1 cellular context compared by ENCODE assay signal in genomic region chr2:86216577-86217555, GRCh38.
TF ChIP-seq lines count a peak whose summit lies in the region.

No MANE protein-coding gene starts in this region.

TF ChIP-seq in K562, 482 proteins besides CTCF, POLR2A, EP300 and RAD21 (continued from another document and continues in another):
- TF ChIP-seq UBTF (IDR thresholded peaks at IDR 0.05; ENCODE audit: borderline replicate concordance in 1 of 2, low read depth in 2 of 2, low read length in 2 of 2) (no peak), BRCA1 (IDR thresholded peaks at IDR 0.05) (no peak), BRCA1 (CRISPR knock-in tag; IDR thresholded peaks at IDR 0.05) (no peak), ZBTB11 (CRISPR knock-in tag; IDR thresholded peaks at IDR 0.05) (no peak; a peak in 1 of 6 replicates), HDAC8 (tag; IDR thresholded peaks at IDR 0.05) (no peak), FOXP1 (CRISPR knock-in tag; IDR thresholded peaks at IDR 0.05) (no peak), LARP7 (IDR thresholded peaks at IDR 0.05) (no peak), TAF1 (IDR thresholded peaks at IDR 0.05; ENCODE audit: control insufficient read depth, extremely low read depth, insufficient read depth, low read length, severe bottlenecking) (no peak), BACH1 (tag; IDR thresholded peaks at IDR 0.05) (peak; percentile 59; the same call in 1 of the 2 replicates), TCF3 (CRISPR knock-in tag; IDR thresholded peaks at IDR 0.05) (peak; percentile 70), ETV5 (CRISPR knock-in tag; IDR thresholded peaks at IDR 0.05; ENCODE audit: low read depth) (no peak; the same call in none of the 2 replicates), FIP1L1 (IDR thresholded peaks at IDR 0.05; ENCODE audit: low read depth, low read length, poor library complexity, severe bottlenecking) (no peak), ZBTB1 (CRISPR knock-in tag; IDR thresholded peaks at IDR 0.05; ENCODE audit: borderline replicate concordance, low read depth) (no peak), BDP1 (IDR thresholded peaks at IDR 0.05; ENCODE audit: insufficient read depth, insufficient read length) (no peak), TBL1XR1 (IDR thresholded peaks at IDR 0.05; ENCODE audit: low read length in 2 of 2) (0 out of 4 replicates have a peak, but pooled peaks of 1 of the 2 experiments have one; percentile 42), PRDM10 (IDR thresholded peaks at IDR 0.05; ENCODE audit: partially characterized antibody) (peak; percentile 67), RBM25 (IDR thresholded peaks at IDR 0.05; ENCODE audit: low read depth, low read length, severe bottlenecking) (no peak), ELK3 (CRISPR knock-in tag; IDR thresholded peaks at IDR 0.05) (no peak), XRCC4 (IDR thresholded peaks at IDR 0.05; ENCODE audit: extremely low read depth, insufficient read depth, insufficient read length) (no peak), IRF2 (CRISPR knock-in tag; IDR thresholded peaks at IDR 0.05) (no peak), HNRNPK (IDR thresholded peaks at IDR 0.05; ENCODE audit: low read depth, low read length, poor library complexity, severe bottlenecking) (no peak), RUNX1 (IDR thresholded peaks at IDR 0.05; ENCODE audit: low read depth) (no peak), MLLT1 (IDR thresholded peaks at IDR 0.05) (no peak), LEF1 (IDR thresholded peaks at IDR 0.05) (peak; percentile 72), PHB2 (IDR thresholded peaks at IDR 0.05; ENCODE audit: low read depth) (no peak), SIRT6 (IDR thresholded peaks at IDR 0.05; ENCODE audit: low read depth, low read length) (no peak), ARNT (IDR thresholded peaks at IDR 0.05) (no peak), ZEB2 (IDR thresholded peaks at IDR 0.05) (no peak), L3MBTL2 (IDR thresholded peaks at IDR 0.05) (peak; percentile 82), TRIM28 (IDR thresholded peaks at IDR 0.05) (no peak), ZBTB2 (IDR thresholded peaks at IDR 0.05) (no peak), ETS1 (conservative IDR thresholded peaks at IDR 0.05; ENCODE audit: control insufficient read depth, low read depth, low read length) (no peak), COPS2 (conservative IDR thresholded peaks at IDR 0.05) (no peak), MCM3 (IDR thresholded peaks at IDR 0.05) (no peak), NONO (IDR thresholded peaks at IDR 0.05; ENCODE audit: low read depth in 2 of 2, low read length in 1 of 2) (no peak), TGIF2 (CRISPR knock-in tag; IDR thresholded peaks at IDR 0.05) (no peak), AFF1 (IDR thresholded peaks at IDR 0.05; ENCODE audit: low read depth in 1 of 2, partially characterized antibody in 2 of 2) (no peak), WHSC1 (IDR thresholded peaks at IDR 0.05; ENCODE audit: low read length) (no peak), RBM22 (IDR thresholded peaks at IDR 0.05; ENCODE audit: low read depth, low read length, poor library complexity, severe bottlenecking) (no peak), ZNF217 (CRISPR knock-in tag; IDR thresholded peaks at IDR 0.05) (no peak), SMC3 (conservative IDR thresholded peaks at IDR 0.05; ENCODE audit: insufficient read depth, low read depth, low read length) (no peak), ZNF57 (CRISPR knock-in tag; IDR thresholded peaks at IDR 0.05) (no peak), ADNP (tag; IDR thresholded peaks at IDR 0.05) (no peak), FOXP4 (CRISPR knock-in tag; IDR thresholded peaks at IDR 0.05; ENCODE audit: borderline replicate concordance) (no peak)
